In genomic region chr20:45098096-45098773, GRCh38 we compare ENCODE assay signal across 10 cellular contexts. TPM values are rescaled to one million over a fixed set of nuclear protein-coding genes. Genes with fewer than 3 reads are reported as not detected.
A peak's percentile ranks its signal among the peaks of the same experiment; 100 is the strongest.
DNase-seq lines count a peak whose midpoint lies in the region; ATAC-seq and TF ChIP-seq lines count a peak whose summit lies in the region.
"Had no signal": no experiment of that assay in that cellular context is flagged by ENCODE, and none has a peak within 500 bp of the region (broad histone marks: within the 10 kb centered on the region; RNA-seq: fewer than 3 reads in every experiment).

No MANE protein-coding gene starts in this region.

- H3K4me3 ChIP-seq in breast epithelium (peak overlapping the region in 2 of 3 donors; percentile 12 to 49), body of pancreas (no peak overlapping the region), kidney epithelial cell (ENCODE audit: low read depth, low read length) (peak overlapping the region; percentile 22), thyroid gland (replicated peaks in 1 of 3) (no peak overlapping the region)

- CTCF ChIA-PET in MCF 10A (lab: Yijun Ruan, JAX), result interaction anchor here (1.4 to 12.0 kb wide), 5 partner anchors 11 to 194 kb away, joined by 4 to 247 read pairs (median 167); partner anchors contain the start of gene WFDC5

- no peak overlapping the region for H3K4me3 Mint-ChIP-seq in MCF 10A (ENCODE audit: unreplicated experiment)

- no peaks in the 10 kb centered on the region for H3K4me1 Mint-ChIP-seq in MCF 10A (ENCODE audit: insufficient read depth, unreplicated experiment)

- peak; percentile 37 for ATAC-seq in body of pancreas

- H3K4me1 ChIP-seq in breast epithelium (peaks cover 0 to 5% of the 10 kb centered on the region in 2 donors), body of pancreas (peaks cover 19% of the 10 kb centered on the region), thyroid gland (peaks cover 3 to 14% of the 10 kb centered on the region in 2 donors)

- no peak for TF ChIP-seq CTCF in breast epithelium (IDR thresholded peaks at IDR 0.05)
- TF ChIP-seq CTCF in MCF 10A (IDR thresholded peaks at IDR 0.05; ENCODE audit: unreplicated experiment), result no peak
- peak in 1 of 7 experiments; percentile 16 for TF ChIP-seq CTCF in body of pancreas (IDR thresholded peaks at IDR 0.05)
- TF ChIP-seq CTCF in kidney epithelial cell (IDR thresholded peaks at IDR 0.05; ENCODE audit: insufficient read depth, low read length, poor library complexity, severe bottlenecking), result peak; percentile 43
- no peak for TF ChIP-seq CTCF in thyroid gland (IDR thresholded peaks at IDR 0.05)

- POLR2A ChIA-PET in MCF 10A (lab: Yijun Ruan, JAX), result no interaction called here

- BruUV-seq in MCF 10A (replicated peaks; lab: Mats Ljungman, UMichigan), result no TSS peak

- no peaks in the 10 kb centered on the region for H3K27me3 Mint-ChIP-seq in MCF 10A (ENCODE audit: insufficient read depth, unreplicated experiment)

- H3K9me3 ChIP-seq in breast epithelium (no peaks in the 10 kb centered on the region), body of pancreas (no peaks in the 10 kb centered on the region), thyroid gland (no peaks in the 10 kb centered on the region)

- H3K27me3 ChIP-seq in breast epithelium, result peaks cover 2 to 31% of the 10 kb centered on the region in 2 donors
- H3K27me3 ChIP-seq in body of pancreas, result peaks cover 0 to 19% of the 10 kb centered on the region in 2 donors
- peaks cover 11% of the 10 kb centered on the region for H3K27me3 ChIP-seq in kidney epithelial cell (ENCODE audit: control insufficient read depth, insufficient read depth, low read length)
- H3K27me3 ChIP-seq in thyroid gland, result peaks cover 13% of the 10 kb centered on the region

- H3K36me3 ChIP-seq in breast epithelium (no peaks in the 10 kb centered on the region), body of pancreas (replicated peaks in 1 of 2; ENCODE audit: insufficient read depth in 1 of 2, low read depth in 2 of 2) (no peaks in the 10 kb centered on the region), kidney epithelial cell (ENCODE audit: control insufficient read depth, insufficient read depth, low read length) (no peaks in the 10 kb centered on the region), thyroid gland (no peaks in the 10 kb centered on the region)

- peaks cover 5% of the 10 kb centered on the region for H3K36me3 Mint-ChIP-seq in MCF 10A (ENCODE audit: insufficient read depth, unreplicated experiment)

- no peak for TF ChIP-seq POLR2A in breast epithelium (IDR thresholded peaks at IDR 0.05)
- no peak for TF ChIP-seq POLR2A in body of pancreas (IDR thresholded peaks at IDR 0.05)
- no peak for TF ChIP-seq POLR2A in thyroid gland (IDR thresholded peaks at IDR 0.05)

- H3K27ac ChIP-seq in breast epithelium (no peak overlapping the region), body of pancreas (no peak overlapping the region), thyroid gland (no peak overlapping the region)

- intact Hi-C loops in breast epithelium (cut with DNase I; ENCODE audit: low total_unique reads), result no loop called here
- intact Hi-C loops in MCF 10A (cut with micrococcal nuclease), result no loop called here
- intact Hi-C loops in body of pancreas (cut with DNase I), result no loop called here
- intact Hi-C loops in thyroid gland (cut with DNase I), result loop anchor here (10.0 kb wide), 2 partner anchors 53 to 83 kb away; no protein-coding TSS in a partner anchor

- H3K27ac Mint-ChIP-seq in MCF 10A (ENCODE audit: low read depth, unreplicated experiment), result no peak overlapping the region

- no peaks in the 10 kb centered on the region for H3K9me3 Mint-ChIP-seq in MCF 10A (ENCODE audit: unreplicated experiment)

- WGBS in body of pancreas, 2 donors, result 6% methylated on average over 85 of the region's 92 CpGs; no CpG with 5 or more reads in 1 of the 2 donors
- 5 to 10% methylated on average over 10 to 25 of the region's 92 CpGs for WGBS in thyroid gland, 2 donors

- no peak for DNase-seq in breast epithelium (ENCODE audit: low spot score in 2 of 2)
- no peak for DNase-seq in MCF 10A (ENCODE audit: unreplicated experiment)
- peak in 3 of 4 donors; percentile 32 to 46 (median 33) for DNase-seq in body of pancreas
- no peak for DNase-seq in kidney epithelial cell (ENCODE audit: low read depth)
- DNase-seq in thyroid gland, result peak; percentile 24 to 43
- no peak for DNase-seq in superior temporal gyrus (ENCODE audit: extremely low spot score)
- no peak for DNase-seq in putamen (ENCODE audit: low spot score)
- DNase-seq in COLO829 (ENCODE audit: low spot score), result no peak
- DNase-seq: Calu3, SHP77 had no signal

RNA-seq across cellular contexts. Expression of gene KCNS1, which starts 2.7 kb away (rescaled TPM):
- total RNA-seq in breast epithelium (under 1 TPM in 1 of 3 donors, not detected in 2; 0.44 TPM), MCF 10A (2022) (not detected in 2 replicates), body of pancreas (not detected), kidney epithelial cell (4.3 and 6.9 TPM in 2 replicates), thyroid gland (under 1 TPM in 2 of 4 donors, not detected in 2; 0.20 to 0.78 TPM)

RNA-seq across cellular contexts. Expression of gene WFDC5, which starts 16.7 kb away (rescaled TPM):
- total RNA-seq in breast epithelium (not detected), MCF 10A (2022) (not detected in 2 replicates), body of pancreas (not detected), kidney epithelial cell (1.0 TPM in 1 of 2 replicates, not detected in the other), thyroid gland (not detected)
- total RNA-seq: Calu3 had no signal

RNA-seq across cellular contexts. Expression of gene WFDC12, which starts 26.0 kb away (rescaled TPM):
- total RNA-seq in breast epithelium (not detected), MCF 10A (2022) (not detected in 2 replicates), body of pancreas (not detected), kidney epithelial cell (not detected in 2 replicates), thyroid gland (not detected)
- total RNA-seq: Calu3 had no signal

Comparison
In these comparisons a context has a peak if more than half of its experiments do, and no peak if none do; other contexts are left out.
1. DNase-seq: peak in body of pancreas (3 of 4) and thyroid gland (2 of 2); none in breast epithelium (0 of 2), MCF 10A (single experiment), kidney epithelial cell (single experiment), superior temporal gyrus (single experiment), putamen (single experiment) and COLO829 (single experiment).
2. H3K4me3 ChIP-seq: peak in breast epithelium (2 of 3) and kidney epithelial cell (single experiment); none in body of pancreas (0 of 2) and thyroid gland (0 of 3).